Comparison of ENCODE assay signal across 14 cellular contexts in the genomic region with DNA sequence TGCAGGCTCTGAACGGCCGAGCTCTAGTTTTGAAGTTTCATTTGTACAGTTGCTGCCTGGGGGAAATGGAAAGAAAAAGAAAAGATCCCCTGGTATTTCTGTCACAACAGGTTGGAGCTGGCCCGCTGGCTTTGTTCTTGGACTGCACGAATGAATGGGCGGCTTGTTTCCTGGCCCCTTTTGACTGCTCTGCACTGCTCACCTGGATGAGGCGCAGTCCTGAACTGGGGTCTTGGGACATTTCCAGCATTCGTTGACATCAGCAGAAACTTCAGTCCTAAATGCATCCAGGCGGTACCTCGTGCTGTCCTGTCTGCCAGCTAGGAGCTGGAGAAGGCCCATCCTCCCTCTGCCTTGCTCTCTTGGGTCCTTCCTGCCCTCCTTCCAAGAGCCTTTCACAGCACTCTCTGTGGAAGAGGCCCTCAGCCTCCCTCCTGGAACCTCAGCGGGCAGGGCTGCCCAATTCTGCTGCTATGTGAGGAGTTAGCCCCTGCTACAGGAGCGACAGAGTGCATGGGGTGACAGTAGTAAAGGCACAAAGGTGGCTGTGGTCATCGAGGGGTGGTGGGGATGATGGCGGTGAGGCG.
DNase-seq lines count a peak whose midpoint lies in the region; ATAC-seq, FAIRE-seq and TF ChIP-seq lines count a peak whose summit lies in the region.
"Had no signal": no experiment of that assay in that cellular context is flagged by ENCODE, and none has a peak within 500 bp of the region (broad histone marks: within the 10 kb centered on the region; RNA-seq: fewer than 3 reads in every experiment).

No MANE protein-coding gene starts in this region.

- H3K9me3 ChIP-seq in breast epithelium = no peaks in the 10 kb centered on the region
- peaks cover 7% of the 10 kb centered on the region for H3K9me3 ChIP-seq in endodermal cell (ENCODE audit: control insufficient read depth, low read length)
- H3K9me3 ChIP-seq: adrenal gland, MG63, sigmoid colon, stomach had no signal

- TF ChIP-seq CTCF in breast epithelium (IDR thresholded peaks at IDR 0.05) (no peak), MCF 10A (IDR thresholded peaks at IDR 0.05; ENCODE audit: unreplicated experiment) (no peak), endodermal cell (conservative IDR thresholded peaks at IDR 0.05) (no peak)

- no peak for TF ChIP-seq POLR2A in breast epithelium (IDR thresholded peaks at IDR 0.05)

- H3K4me3 Mint-ChIP-seq in MCF 10A (ENCODE audit: unreplicated experiment) (no peak overlapping the region), memory B cell (peak overlapping the region; percentile 33), endodermal cell (no peak overlapping the region)
- H3K4me3 Mint-ChIP-seq in activated naive CD8-positive, alpha-beta T cell treated with anti-CD3 and anti-CD28 coated beads, Interleukin-2, amount 50 U/mL, for 24 hours = no peak overlapping the region
- no peak overlapping the region for H3K4me3 Mint-ChIP-seq in activated CD4-positive, alpha-beta memory T cell treated with anti-CD3 and anti-CD28 coated beads for 36 hours
- H3K4me3 Mint-ChIP-seq: dendritic cell treated with granulocyte-macrophage colony-stimulating factor and Interleukin-4, amounts not matched to agents 40 ng/mL and 50 ng/mL, for 4 days had no signal

- no peak for ATAC-seq in activated naive CD8-positive, alpha-beta T cell treated with anti-CD3 and anti-CD28 coated beads, Interleukin-2, amount 50 U/mL, for 24 hours
- ATAC-seq in memory B cell (ENCODE audit: low read depth) (no peak), GM21825 (IDR thresholded peaks at IDR 0.05; ENCODE audit: unreplicated experiment) (no peak)

- peaks cover 3% of the 10 kb centered on the region for H3K27me3 Mint-ChIP-seq in MCF 10A (ENCODE audit: insufficient read depth, unreplicated experiment)
- H3K27me3 Mint-ChIP-seq in activated naive CD8-positive, alpha-beta T cell treated with anti-CD3 and anti-CD28 coated beads, Interleukin-2, amount 50 U/mL, for 24 hours = peaks cover 21% of the 10 kb centered on the region
- H3K27me3 Mint-ChIP-seq in memory B cell = peaks cover 11% of the 10 kb centered on the region
- peaks cover 13% of the 10 kb centered on the region for H3K27me3 Mint-ChIP-seq in activated CD4-positive, alpha-beta memory T cell treated with anti-CD3 and anti-CD28 coated beads for 36 hours
- peaks cover 23% of the 10 kb centered on the region for H3K27me3 Mint-ChIP-seq in endodermal cell (ENCODE audit: insufficient read depth)

- H3K4me1 ChIP-seq in breast epithelium (peaks cover 0 to 6% of the 10 kb centered on the region in 2 donors), endodermal cell (ENCODE audit: control insufficient read depth, insufficient read depth, low read length) (no peaks in the 10 kb centered on the region)
- H3K4me1 ChIP-seq: adrenal gland had no signal

- H3K9ac ChIP-seq in endodermal cell (ENCODE audit: extremely low read depth, low read length, poor library complexity, severe bottlenecking) = no peak overlapping the region

- intact Hi-C loops in breast epithelium (cut with DNase I; ENCODE audit: low total_unique reads) (no loop called here), MCF 10A (cut with micrococcal nuclease) (loop anchor here (1.0 kb wide), 3 partner anchors 37 to 521 kb away; no protein-coding TSS in a partner anchor)
- intact Hi-C loops in activated CD4-positive, alpha-beta memory T cell treated with anti-CD3 and anti-CD28 coated beads for 36 hours (cut with micrococcal nuclease) = loop anchor here (5.0 kb wide), 2 partner anchors 39 to 444 kb away; no protein-coding TSS in a partner anchor

- H3K36me3 ChIP-seq in breast epithelium = no peaks in the 10 kb centered on the region
- H3K36me3 ChIP-seq in endodermal cell (ENCODE audit: control insufficient read depth, insufficient read depth, low read length) = no peaks in the 10 kb centered on the region
- H3K36me3 ChIP-seq: adrenal gland, MG63, sigmoid colon, stomach had no signal

- no peaks in the 10 kb centered on the region for H3K27me3 ChIP-seq in breast epithelium
- H3K27me3 ChIP-seq in endodermal cell (ENCODE audit: control insufficient read depth, insufficient read depth, low read length, poor library complexity, severe bottlenecking) = peaks cover 13% of the 10 kb centered on the region
- H3K27me3 ChIP-seq: adrenal gland, sigmoid colon had no signal

- POLR2A ChIA-PET in MCF 10A (lab: Yijun Ruan, JAX) = interaction anchor here (0.7 to 1.8 kb wide), 7 partner anchors 11 to 544 kb away, joined by 3 to 5 read pairs (median 3); no protein-coding TSS in a partner anchor
- POLR2A ChIA-PET in activated CD4-positive, alpha-beta memory T cell treated with anti-CD3 and anti-CD28 coated beads for 36 hours (lab: Charles Lee) = interaction anchor here (0.6 kb wide), 1 partner anchor 793 kb away, joined by 3 read pairs; no protein-coding TSS in a partner anchor

- DNase-seq in breast epithelium (ENCODE audit: low spot score in 2 of 2) = peak; percentile 51 to 89
- DNase-seq in MCF 10A (ENCODE audit: unreplicated experiment) = no peak
- DNase-seq in activated naive CD8-positive, alpha-beta T cell treated with anti-CD3 and anti-CD28 coated beads, Interleukin-2, amount 50 U/mL, for 24 hours = no peak
- DNase-seq in memory B cell (ENCODE audit: low spot score in 2 of 2) = no peak
- no peak for DNase-seq in urothelium cell line (ENCODE audit: low spot score)
- DNase-seq in activated CD4-positive, alpha-beta memory T cell treated with anti-CD3 and anti-CD28 coated beads for 36 hours = no peak
- DNase-seq in endodermal cell = no peak
- DNase-seq: sigmoid colon had no signal

- peak; percentile 98 for FAIRE-seq in urothelium cell line (lab: Jason Lieb, UNC)

- H3K4me1 Mint-ChIP-seq in MCF 10A (ENCODE audit: insufficient read depth, unreplicated experiment) (peaks cover 15% of the 10 kb centered on the region), memory B cell (peaks cover 9% of the 10 kb centered on the region), endodermal cell (peaks cover 29% of the 10 kb centered on the region)
- H3K4me1 Mint-ChIP-seq in activated naive CD8-positive, alpha-beta T cell treated with anti-CD3 and anti-CD28 coated beads, Interleukin-2, amount 50 U/mL, for 24 hours = peaks cover 10% of the 10 kb centered on the region
- peaks cover 10% of the 10 kb centered on the region for H3K4me1 Mint-ChIP-seq in activated CD4-positive, alpha-beta memory T cell treated with anti-CD3 and anti-CD28 coated beads for 36 hours (ENCODE audit: low read depth)

- H3K9me3 Mint-ChIP-seq in MCF 10A (ENCODE audit: unreplicated experiment) = no peaks in the 10 kb centered on the region
- H3K9me3 Mint-ChIP-seq in activated naive CD8-positive, alpha-beta T cell treated with anti-CD3 and anti-CD28 coated beads, Interleukin-2, amount 50 U/mL, for 24 hours = no peaks in the 10 kb centered on the region
- H3K9me3 Mint-ChIP-seq in memory B cell = no peaks in the 10 kb centered on the region
- no peaks in the 10 kb centered on the region for H3K9me3 Mint-ChIP-seq in activated CD4-positive, alpha-beta memory T cell treated with anti-CD3 and anti-CD28 coated beads for 36 hours
- peaks cover 3% of the 10 kb centered on the region for H3K9me3 Mint-ChIP-seq in endodermal cell
- H3K9me3 Mint-ChIP-seq: CD14-positive monocyte; dendritic cell treated with granulocyte-macrophage colony-stimulating factor and Interleukin-4, amounts not matched to agents 40 ng/mL and 50 ng/mL, for 4 days had no signal

- H3K27ac Mint-ChIP-seq in MCF 10A (ENCODE audit: low read depth, unreplicated experiment) = no peak overlapping the region
- H3K27ac Mint-ChIP-seq in activated naive CD8-positive, alpha-beta T cell treated with anti-CD3 and anti-CD28 coated beads, Interleukin-2, amount 50 U/mL, for 24 hours = peak overlapping the region; percentile 66
- H3K27ac Mint-ChIP-seq in memory B cell = peak overlapping the region; percentile 43
- no peak overlapping the region for H3K27ac Mint-ChIP-seq in activated CD4-positive, alpha-beta memory T cell treated with anti-CD3 and anti-CD28 coated beads for 36 hours
- H3K27ac Mint-ChIP-seq in endodermal cell = no peak overlapping the region
- H3K27ac Mint-ChIP-seq: dendritic cell treated with granulocyte-macrophage colony-stimulating factor and Interleukin-4, amounts not matched to agents 40 ng/mL and 50 ng/mL, for 4 days had no signal

- H3K4me3 ChIP-seq in breast epithelium = no peak overlapping the region
- H3K4me3 ChIP-seq in endodermal cell (ENCODE audit: low read length) = no peak overlapping the region
- H3K4me3 ChIP-seq: adrenal gland, MG63, sigmoid colon, stomach had no signal

- H3K36me3 Mint-ChIP-seq in MCF 10A (ENCODE audit: insufficient read depth, unreplicated experiment) (peaks cover 4% of the 10 kb centered on the region), memory B cell (no peaks in the 10 kb centered on the region), endodermal cell (ENCODE audit: low read depth) (no peaks in the 10 kb centered on the region)
- no peaks in the 10 kb centered on the region for H3K36me3 Mint-ChIP-seq in activated naive CD8-positive, alpha-beta T cell treated with anti-CD3 and anti-CD28 coated beads, Interleukin-2, amount 50 U/mL, for 24 hours (ENCODE audit: low read depth)
- no peaks in the 10 kb centered on the region for H3K36me3 Mint-ChIP-seq in activated CD4-positive, alpha-beta memory T cell treated with anti-CD3 and anti-CD28 coated beads for 36 hours
- H3K36me3 Mint-ChIP-seq: CD14-positive monocyte had no signal

- 88 to 91% methylated on average over 11 to 14 of the region's 14 CpGs for WGBS in endodermal cell (ENCODE audit: insufficient coverage in 1 of 2, insufficient read length in 1 of 2), 2 experiments

- BruUV-seq in MCF 10A (replicated peaks; lab: Mats Ljungman, UMichigan) = no TSS peak

- H3K27ac ChIP-seq in breast epithelium = peak overlapping the region; percentile 67 to 68
- no peak overlapping the region for H3K27ac ChIP-seq in endodermal cell (ENCODE audit: low read depth, low read length)
- H3K27ac ChIP-seq: adrenal gland, sigmoid colon, stomach had no signal

- CTCF ChIA-PET in MCF 10A (lab: Yijun Ruan, JAX) = interaction anchor here (0.5 to 10.3 kb wide), 104 partner anchors 8 to 1610 kb away, joined by 3 to 197 read pairs (median 4); no protein-coding TSS in a partner anchor
- CTCF ChIA-PET in activated CD4-positive, alpha-beta memory T cell treated with anti-CD3 and anti-CD28 coated beads for 36 hours (lab: Charles Lee) = interaction anchor here (0.6 to 3.0 kb wide), 56 partner anchors 8 to 557 kb away, joined by 3 to 23 read pairs (median 4); a partner anchor contains a TSS

Comparison
In these comparisons a context has a peak if more than half of its experiments do, and no peak if none do; other contexts are left out.
1. DNase-seq: peak in breast epithelium (2 of 2); none in MCF 10A (single experiment), activated naive CD8-positive, alpha-beta T cell treated with anti-CD3 and anti-CD28 coated beads, Interleukin-2, amount 50 U/mL, for 24 hours (single experiment), memory B cell (0 of 2), urothelium cell line (single experiment), activated CD4-positive, alpha-beta memory T cell treated with anti-CD3 and anti-CD28 coated beads for 36 hours (single experiment) and endodermal cell (single experiment).
2. H3K27ac Mint-ChIP-seq: peak in activated naive CD8-positive, alpha-beta T cell treated with anti-CD3 and anti-CD28 coated beads, Interleukin-2, amount 50 U/mL, for 24 hours (single experiment) and memory B cell (single experiment); none in MCF 10A (single experiment), activated CD4-positive, alpha-beta memory T cell treated with anti-CD3 and anti-CD28 coated beads for 36 hours (single experiment) and endodermal cell (single experiment).